23 cellular contexts compared by ENCODE assay signal in genomic region chr19:46031781-46032596, GRCh38. TPM values are rescaled to one million over a fixed set of nuclear protein-coding genes. Genes with fewer than 3 reads are reported as not detected.
"Had no signal": no experiment of that assay in that cellular context is flagged by ENCODE, and none has a peak within 500 bp of the region (broad histone marks: within the 10 kb centered on the region; RNA-seq: fewer than 3 reads in every experiment).

No MANE protein-coding gene starts in this region.

- H3K4me3 ChIP-seq: colonic mucosa, mucosa of descending colon, smooth muscle cell, suprapubic skin, thyroid gland, upper lobe of left lung had no signal

- DNase-seq: caudate nucleus; colonic mucosa; dermis blood vessel endothelial cell; endodermal cell; erythroblast; foreskin melanocyte; hippocampal formation; kidney glomerular epithelial cell; mesendoderm; mucosa of descending colon; stimulated activated CD4-positive, alpha-beta T cell treated with anti-CD3 and anti-CD28 coated beads, Interleukin-2, amount 100 ng/mL, for 48 hours; stimulated activated naive CD4-positive, alpha-beta T cell treated with Interleukin-2 at 50 U/mL for 16 hours; thyroid gland; upper lobe of left lung had no signal

- H3K27ac Mint-ChIP-seq: endodermal cell; natural killer cell treated with Interleukin-12 subunit alpha and Interleukin-12 subunit beta and Interleukin-15 and Interleukin-18, amount 100 ng/mL, for 72 hours had no signal

- H3K27ac ChIP-seq: colonic mucosa, suprapubic skin, thyroid gland, upper lobe of left lung had no signal

- H3K9me3 Mint-ChIP-seq: natural killer cell treated with Interleukin-12 subunit alpha and Interleukin-12 subunit beta and Interleukin-15 and Interleukin-18, amount 100 ng/mL, for 72 hours had no signal

- H3K4me2 ChIP-seq: smooth muscle cell had no signal

- H3K4me3 Mint-ChIP-seq: endodermal cell; natural killer cell treated with Interleukin-12 subunit alpha and Interleukin-12 subunit beta and Interleukin-15 and Interleukin-18, amount 100 ng/mL, for 72 hours had no signal

- H3K4me1 ChIP-seq: colonic mucosa, thyroid gland, upper lobe of left lung had no signal

- ATAC-seq: mucosa of descending colon; natural killer cell treated with Interleukin-12 subunit alpha and Interleukin-12 subunit beta and Interleukin-15 and Interleukin-18, amount 100 ng/mL, for 72 hours had no signal

- H3K36me3 Mint-ChIP-seq: natural killer cell treated with Interleukin-12 subunit alpha and Interleukin-12 subunit beta and Interleukin-15 and Interleukin-18, amount 100 ng/mL, for 72 hours had no signal

- H3K27me3 ChIP-seq: colonic mucosa, thyroid gland, upper lobe of left lung had no signal

- H3K36me3 ChIP-seq: colonic mucosa, suprapubic skin, thyroid gland, upper lobe of left lung had no signal

- H3K9me3 ChIP-seq: colonic mucosa, mucosa of descending colon, suprapubic skin, thyroid gland, upper lobe of left lung had no signal

RNA-seq across cellular contexts. Expression of gene IGFL4, which starts 8.8 kb away (rescaled TPM):
- total RNA-seq: colonic mucosa; dermis blood vessel endothelial cell; endothelial cell of umbilical vein; liver; lung microvascular endothelial cell; mucosa of descending colon; natural killer cell treated with Interleukin-12 subunit alpha and Interleukin-12 subunit beta and Interleukin-15 and Interleukin-18, amount 100 ng/mL, for 72 hours; omental fat pad; thyroid gland; upper lobe of left lung had no signal
- polyA plus RNA-seq: endothelial cell of umbilical vein, liver, smooth muscle cell had no signal

RNA-seq across cellular contexts. Expression of gene PGLYRP1, which starts 9.1 kb away (rescaled TPM):
- total RNA-seq: cerebellum; colonic mucosa; dermis blood vessel endothelial cell; endodermal cell; endothelial cell of umbilical vein; lung microvascular endothelial cell; mucosa of descending colon; natural killer cell treated with Interleukin-12 subunit alpha and Interleukin-12 subunit beta and Interleukin-15 and Interleukin-18, amount 100 ng/mL, for 72 hours; omental fat pad; pulmonary artery endothelial cell; smooth muscle cell; suprapubic skin had no signal
- polyA plus RNA-seq: endothelial cell of umbilical vein, smooth muscle cell had no signal

RNA-seq across cellular contexts. Expression of gene NOVA2, which starts 58.3 kb away (rescaled TPM):
- total RNA-seq: natural killer cell treated with Interleukin-12 subunit alpha and Interleukin-12 subunit beta and Interleukin-15 and Interleukin-18, amount 100 ng/mL, for 72 hours had no signal
